Comparison of ENCODE assay signal across 34 cellular contexts in genomic region chr7:19948160-19948559, GRCh38.
"Had no signal": no experiment of that assay in that cellular context is flagged by ENCODE, and none has a peak within 500 bp of the region (broad histone marks: within the 10 kb centered on the region; RNA-seq: fewer than 3 reads in every experiment).

No MANE protein-coding gene starts in this region.

- H3K36me3 ChIP-seq: MG63 had no signal

- DNase-seq: Karpas-422, Kasumi-1, MG63, MM.1S, MV-4-11, NCI-H1048, NCI-H1092, NCI-H1092 treated with DMSO at 0.1 percent for 48 hours, NCI-H1105, NCI-H1105 treated with DMSO at 0.1 percent for 48 hours, NCI-H1417, NCI-H1417 treated with DMSO at 0.1 percent for 48 hours, NCI-H1436, NCI-H1436 treated with DMSO at 0.1 percent for 48 hours, NCI-H146, NCI-H1694, NCI-H1694 treated with DMSO at 0.1 percent for 48 hours, NCI-H187, NCI-H187 treated with DMSO at 0.1 percent for 48 hours, NCI-H1930, NCI-H2029, NCI-H2029 treated with DMSO at 0.1 percent for 48 hours, NCI-H2081, NCI-H2081 treated with DMSO at 0.1 percent for 48 hours, NCI-H2107, NCI-H2171, NCI-H2171 treated with DMSO at 0.1 percent for 48 hours, NCI-H2227 treated with DMSO at 0.1 percent for 48 hours, NCI-H226, NCI-H345, NCI-H446, NCI-H446 treated with DMSO at 0.1 percent for 48 hours, NCI-H510A, NCI-H510A treated with DMSO at 0.1 percent for 48 hours had no signal

- H3K4me3 ChIP-seq: MG63 had no signal

- H3K9me3 ChIP-seq: MG63 had no signal

- H3K27me3 ChIP-seq: MG63 had no signal
